Comparison of ENCODE assay signal across 17 cellular contexts in genomic region chr2:128341621-128342020, GRCh38.
"Had no signal": no experiment of that assay in that cellular context is flagged by ENCODE, and none has a peak within 500 bp of the region (broad histone marks: within the 10 kb centered on the region; RNA-seq: fewer than 3 reads in every experiment).

No MANE protein-coding gene starts in this region.

- H3K4me1 ChIP-seq: gastrocnemius medialis, lower lobe of right lung, neural progenitor cell, prostate gland, right atrium auricular region, stomach had no signal

- H3K9ac ChIP-seq: neural progenitor cell had no signal

- H3K27ac ChIP-seq: coronary artery, gastrocnemius medialis, lower lobe of right lung, neural progenitor cell, prostate gland, right atrium auricular region, sigmoid colon, stomach, thyroid gland had no signal

- H3K9me3 ChIP-seq: gastrocnemius medialis, lower lobe of right lung, prostate gland, thyroid gland had no signal

- H3K4me3 ChIP-seq: coronary artery, gastrocnemius medialis, lower lobe of right lung, neural progenitor cell, prostate gland, right atrium auricular region, sigmoid colon, stomach, thyroid gland had no signal

- H2AFZ ChIP-seq: neural progenitor cell had no signal

- H3K27me3 ChIP-seq: gastrocnemius medialis, neural progenitor cell, right atrium auricular region, sigmoid colon, stomach, thyroid gland had no signal

- H3K36me3 ChIP-seq: gastrocnemius medialis, lower lobe of right lung, neural progenitor cell, prostate gland, right atrium auricular region, sigmoid colon, stomach, thyroid gland had no signal

- H3K4me2 ChIP-seq: neural progenitor cell had no signal

- DNase-seq: dermis blood vessel endothelial cell; effector memory CD8-positive, alpha-beta T cell; foreskin fibroblast; gastrocnemius medialis; head of caudate nucleus; left ventricle myocardium superior; lower lobe of right lung; sigmoid colon; stimulated activated CD4-positive, alpha-beta T cell treated with anti-CD3 and anti-CD28 coated beads, Interleukin-2, amount 100 ng/mL, for 24 hours; stimulated activated CD4-positive, alpha-beta T cell treated with anti-CD3 and anti-CD28 coated beads, Interleukin-4, amount 100 ng/mL, for 24 hours; stimulated activated naive CD4-positive, alpha-beta T cell treated with Interleukin-2 at 50 U/mL for 16 hours; stomach; thyroid gland had no signal
